Comparison of ENCODE assay signal across 8 cellular contexts in the genomic region with DNA sequence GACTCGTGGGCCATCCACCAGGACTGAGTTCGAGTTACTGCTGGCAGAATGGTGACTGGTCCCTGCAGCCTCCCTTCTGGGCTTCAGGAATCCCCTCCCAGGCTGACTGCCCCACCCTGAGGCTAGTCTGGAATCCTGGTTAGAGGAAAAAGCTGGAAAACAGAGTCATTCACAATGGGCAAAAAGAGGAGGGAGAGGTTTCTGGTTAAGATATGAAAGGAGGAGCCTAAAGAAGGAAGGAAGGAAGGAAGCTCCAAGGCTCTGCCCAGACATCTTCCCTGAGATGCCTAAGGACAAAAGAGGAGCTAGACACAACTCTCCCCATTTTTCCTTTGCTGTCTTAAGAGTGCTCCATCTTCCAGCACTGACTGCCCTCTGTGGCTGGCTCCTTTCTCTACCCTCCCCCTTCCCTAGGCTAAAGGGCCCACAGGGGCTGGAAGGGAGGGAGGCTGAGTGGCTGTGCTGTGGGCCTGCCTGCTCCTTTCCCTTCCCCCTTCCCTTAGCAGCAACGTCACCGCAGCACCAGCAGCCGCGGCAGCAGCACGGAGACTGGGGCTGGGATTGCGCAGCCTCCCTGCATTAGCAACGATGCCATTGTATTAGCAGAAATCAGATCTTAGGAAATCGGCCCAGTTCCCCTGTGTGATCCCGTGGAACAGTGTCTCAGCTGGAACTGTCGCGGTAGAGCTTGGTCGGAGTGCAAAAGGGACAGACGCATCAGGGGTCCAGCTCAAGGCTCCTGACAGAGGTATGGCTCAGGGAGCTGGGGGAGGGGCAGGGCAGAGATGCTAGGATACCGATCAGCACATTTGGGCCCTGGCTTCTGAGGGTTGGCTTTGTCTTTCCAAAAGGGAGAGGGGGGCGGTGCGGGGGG. TPM values are rescaled to one million over a fixed set of nuclear protein-coding genes. Genes with fewer than 3 reads are reported as not detected.
DNase-seq lines count a peak whose midpoint lies in the region; ATAC-seq and TF ChIP-seq lines count a peak whose summit lies in the region.

No MANE protein-coding gene starts in this region.

- H3K79me2 ChIP-seq in fibroblast of lung (ENCODE audit: control insufficient read depth, insufficient read depth, low read length) = peaks cover 53% of the 10 kb centered on the region

- no peak for ATAC-seq in HG02588 (IDR thresholded peaks at IDR 0.05; ENCODE audit: unreplicated experiment)

- H3K4me3 ChIP-seq in fibroblast of lung (replicated peaks in 1 of 4; ENCODE audit: control extremely low read depth in 1 of 4, insufficient read depth in 1 of 4, low read depth in 3 of 4, low read length in 4 of 4) (peak overlapping the region; percentile 53 to 73 (median 70)), muscle layer of colon (ENCODE audit: low read depth in 1 of 2, low read length in 2 of 2) (peak overlapping the region; percentile 66), vagina (peak overlapping the region; percentile 44 to 47)

- H3K27me3 ChIP-seq in fibroblast of lung (ENCODE audit: control insufficient read depth, insufficient read depth, low read length) = no peaks in the 10 kb centered on the region
- H3K27me3 ChIP-seq in muscle layer of colon (ENCODE audit: control insufficient read depth in 1 of 2, insufficient read depth in 2 of 2, low read length in 2 of 2) = no peaks in the 10 kb centered on the region
- H3K27me3 ChIP-seq in vagina = no peaks in the 10 kb centered on the region

- H4K20me1 ChIP-seq in fibroblast of lung (ENCODE audit: control insufficient read depth, extremely low read depth, insufficient read depth, low read length) = no peaks in the 10 kb centered on the region

- peak overlapping the region; percentile 88 for H3K27ac ChIP-seq in fibroblast of lung (ENCODE audit: insufficient read depth, low read length)
- H3K27ac ChIP-seq in muscle layer of colon (ENCODE audit: low read depth, low read length) = peak overlapping the region; percentile 98
- H3K27ac ChIP-seq in vagina = peak overlapping the region; percentile 88

- DNase-seq in NCI-H82 (lab: John Stamatoyannopoulos, UW) (peak; percentile 34), NCI-H82 treated with DMSO at 0.1 percent for 48 hours (lab: John Stamatoyannopoulos, UW; ENCODE audit: unreplicated experiment) (no peak), fibroblast of lung (ENCODE audit: low read depth in 2 of 2) (peak; percentile 85 to 86), vagina (ENCODE audit: extremely low spot score in 2 of 2) (no peak), GOT3 (lab: John Stamatoyannopoulos, UW) (no peak)
- DNase-seq in activated CD4-positive, alpha-beta T cell treated with anti-CD3 and anti-CD28 coated beads for 4 hours = no peak

- H3K9ac ChIP-seq in fibroblast of lung (ENCODE audit: insufficient read depth, low read length) = peak overlapping the region; percentile 68
- H3K9ac ChIP-seq in muscle layer of colon (ENCODE audit: low read length) = peak overlapping the region; percentile 41

- peak overlapping the region; percentile 97 for H3K4me2 ChIP-seq in fibroblast of lung (ENCODE audit: extremely low read depth, insufficient read depth, low read length)

- no peaks in the 10 kb centered on the region for H3K36me3 ChIP-seq in fibroblast of lung (ENCODE audit: control insufficient read depth, insufficient read depth, low read length)
- no peaks in the 10 kb centered on the region for H3K36me3 ChIP-seq in muscle layer of colon (ENCODE audit: insufficient read depth, low read length)
- no peaks in the 10 kb centered on the region for H3K36me3 ChIP-seq in vagina

- H3K9me3 ChIP-seq in fibroblast of lung (ENCODE audit: control insufficient read depth, insufficient read depth, low read depth, low read length) (no peaks in the 10 kb centered on the region), muscle layer of colon (ENCODE audit: low read length) (no peaks in the 10 kb centered on the region), vagina (no peaks in the 10 kb centered on the region)

- H3K4me1 ChIP-seq in fibroblast of lung (ENCODE audit: control insufficient read depth, extremely low read depth, insufficient read depth, low read length) (peaks cover 21% of the 10 kb centered on the region), muscle layer of colon (ENCODE audit: insufficient read depth, low read length) (peaks cover 53% of the 10 kb centered on the region), vagina (peaks cover 53% of the 10 kb centered on the region)

- intact Hi-C loops in vagina (cut with DNase I) = no loop called here

- peak overlapping the region; percentile 75 for H2AFZ ChIP-seq in fibroblast of lung (ENCODE audit: low read length)

- TF ChIP-seq CTCF in fibroblast of lung (conservative IDR thresholded peaks at IDR 0.05 in 1 of 2, IDR thresholded peaks at IDR 0.05 in 1 of 2; ENCODE audit: low read depth in 1 of 2, low read length in 2 of 2) = no peak
- TF ChIP-seq CTCF in vagina (IDR thresholded peaks at IDR 0.05) = no peak

- peak in 1 of 2 donors; percentile 25 for TF ChIP-seq POLR2A in vagina (IDR thresholded peaks at IDR 0.05)

RNA-seq across cellular contexts. Expression of a gene that starts 48.7 kb away (rescaled TPM):
- 10.0 and 15.5 TPM in 2 replicates for total RNA-seq in fibroblast of lung
- 14.2 and 14.8 TPM in 2 replicates for polyA plus RNA-seq in fibroblast of lung
- polyA plus RNA-seq in fibroblast of lung (2012) = 16.0 and 18.2 TPM in 2 replicates
- 96.8 and 109 TPM in 2 replicates for polyA minus RNA-seq in fibroblast of lung (ENCODE audit: low replicate concordance)
- total RNA-seq in vagina = 18.9 TPM

Comparison
In these comparisons a context has a peak if more than half of its experiments do, and no peak if none do; other contexts are left out.
1. DNase-seq: peak in NCI-H82 (single experiment) and fibroblast of lung (2 of 2); none in NCI-H82 treated with DMSO at 0.1 percent for 48 hours (single experiment), vagina (0 of 2), GOT3 (single experiment) and activated CD4-positive, alpha-beta T cell treated with anti-CD3 and anti-CD28 coated beads for 4 hours (0 of 2).
2. Peak in every context shown above with its lines, with median percentiles within 50 percentile points of each other: H3K27ac ChIP-seq and H3K4me3 ChIP-seq.